In the genomic region with DNA sequence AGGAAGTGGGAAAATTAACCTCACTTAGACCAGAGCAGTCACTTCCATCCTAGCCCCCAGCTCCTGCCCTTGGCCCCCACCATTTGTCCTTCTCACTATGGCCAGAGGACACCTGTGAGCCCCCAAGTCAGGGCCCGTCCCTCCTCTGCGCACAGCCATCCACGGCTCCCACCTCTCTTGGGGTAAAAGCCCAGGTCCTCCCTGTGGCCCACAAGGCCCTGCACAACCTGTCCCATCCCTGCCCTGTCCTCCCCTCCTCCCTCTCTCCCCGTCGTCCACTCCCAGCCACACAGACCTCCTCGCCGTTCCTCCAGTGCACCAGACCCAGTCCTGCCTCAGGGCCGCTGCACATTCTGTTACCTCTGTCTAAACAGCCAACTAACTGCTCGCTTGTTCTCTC, we compare ENCODE assay signal across 25 cellular contexts. TPM values are rescaled to one million over a fixed set of nuclear protein-coding genes. Genes with fewer than 3 reads are reported as not detected.
"Had no signal": no experiment of that assay in that cellular context is flagged by ENCODE, and none has a peak within 500 bp of the region (broad histone marks: within the 10 kb centered on the region; RNA-seq: fewer than 3 reads in every experiment).

No MANE protein-coding gene starts in this region.

- H3K9me3 Mint-ChIP-seq: naive thymus-derived CD8-positive, alpha-beta T cell; stimulated activated naive CD8-positive, alpha-beta T cell treated with anti-CD3 and anti-CD28 coated beads, Interleukin-15, amount 100 ng/mL, for 72 hours; type B pancreatic cell had no signal

- ATAC-seq: left lung; naive thymus-derived CD8-positive, alpha-beta T cell; stimulated activated naive CD8-positive, alpha-beta T cell treated with anti-CD3 and anti-CD28 coated beads, Interleukin-15, amount 100 ng/mL, for 72 hours had no signal

- H3K27me3 ChIP-seq: left lung had no signal

- H3K36me3 Mint-ChIP-seq: type B pancreatic cell had no signal

- H3K27ac ChIP-seq: epithelial cell of prostate, VCaP had no signal

- H3K4me3 Mint-ChIP-seq: naive thymus-derived CD8-positive, alpha-beta T cell; stimulated activated naive CD8-positive, alpha-beta T cell treated with anti-CD3 and anti-CD28 coated beads, Interleukin-15, amount 100 ng/mL, for 72 hours; type B pancreatic cell had no signal

- H3K9me3 ChIP-seq: left lung had no signal

- H3K27me3 Mint-ChIP-seq: naive thymus-derived CD8-positive, alpha-beta T cell; stimulated activated naive CD8-positive, alpha-beta T cell treated with anti-CD3 and anti-CD28 coated beads, Interleukin-15, amount 100 ng/mL, for 72 hours; type B pancreatic cell had no signal

- DNase-seq: activated CD4-positive, alpha-beta T cell treated with anti-CD3 and anti-CD28 coated beads, Interleukin-2, amount 50 U/mL, for 1 hour; activated CD4-positive, CD25-positive, alpha-beta regulatory T cell treated with anti-CD3 and anti-CD28 coated beads, Interleukin-2, amount 50 U/mL, for 72 hours; activated CD8-positive, alpha-beta memory T cell treated with anti-CD3 and anti-CD28 coated beads for 24 hours; activated CD8-positive, alpha-beta memory T cell treated with anti-CD3 and anti-CD28 coated beads, Interleukin-2, amount 50 U/mL, for 48 hours; activated effector memory CD4-positive, alpha-beta T cell treated with Interleukin-2 at 50 U/mL for 16 hours; activated naive CD4-positive, alpha-beta T cell treated with anti-CD3 and anti-CD28 coated beads, Interleukin-2, amount 50 U/mL, for 16 hours; activated T-cell treated with anti-CD3 and anti-CD28 coated beads, Interleukin-2, amount 50 U/mL, for 48 hours; dermis blood vessel endothelial cell; foreskin melanocyte; head of caudate nucleus; left lung; mesenchymal stem cell; naive thymus-derived CD8-positive, alpha-beta T cell; retina; stimulated activated CD4-positive, alpha-beta T cell treated with anti-CD3 and anti-CD28 coated beads, Interleukin-15, amount 100 ng/mL, for 24 hours; stimulated activated CD4-positive, alpha-beta T cell treated with anti-CD3 and anti-CD28 coated beads, Interleukin-2, amount 100 ng/mL, for 48 hours; stimulated activated naive CD8-positive, alpha-beta T cell treated with anti-CD3 and anti-CD28 coated beads, Interleukin-15, amount 100 ng/mL, for 72 hours; SW 1271; T-helper 2 cell had no signal

- H3K27ac Mint-ChIP-seq: type B pancreatic cell had no signal

- H3K4me3 ChIP-seq: left lung, skin epidermis had no signal

RNA-seq across cellular contexts. Expression of a gene that starts 53.9 kb away (rescaled TPM):
- total RNA-seq: dermis blood vessel endothelial cell; left lung; naive thymus-derived CD8-positive, alpha-beta T cell had no signal

RNA-seq across cellular contexts. Expression of a gene that starts 56.8 kb away (rescaled TPM):
- total RNA-seq: dermis blood vessel endothelial cell; left lung; naive thymus-derived CD8-positive, alpha-beta T cell; temporal lobe had no signal
- polyA plus RNA-seq: adipose tissue; naive thymus-derived CD8-positive, alpha-beta T cell had no signal
